In genomic region chr10:97737770-97738265, GRCh38 we compare ENCODE assay signal across 8 cellular contexts. TPM values are rescaled to one million over a fixed set of nuclear protein-coding genes. Genes with fewer than 3 reads are reported as not detected.
DNase-seq lines count a peak whose midpoint lies in the region; ATAC-seq and TF ChIP-seq lines count a peak whose summit lies in the region.

No MANE protein-coding gene starts in this region.

- H3K4me3 ChIP-seq in DND-41 (ENCODE audit: low read depth in 1 of 2, low read length in 2 of 2) (peak overlapping the region; percentile 81 to 94), HCT116 (replicated peaks in 1 of 2; ENCODE audit: low read depth in 1 of 2, low read length in 2 of 2) (peak overlapping the region; percentile 69 to 83), thoracic aorta (peak overlapping the region; percentile 85)

- DNase-seq in DND-41 (no peak), HCT116 (ENCODE audit: low read depth, low spot score) (no peak), WTC11 (ENCODE audit: low spot score) (no peak), iris pigment epithelial cell (ENCODE audit: low read depth) (peak; percentile 63), thoracic aorta (ENCODE audit: low spot score) (no peak), NCI-H510A treated with DMSO at 0.1 percent for 48 hours (lab: John Stamatoyannopoulos, UW) (no peak), left lobe of liver (ENCODE audit: low spot score) (no peak)
- DNase-seq in activated CD8-positive, alpha-beta memory T cell treated with anti-CD3 and anti-CD28 coated beads for 24 hours: no peak

- H3K4me1 ChIP-seq in DND-41 (ENCODE audit: insufficient read depth, low read length): peaks cover 22% of the 10 kb centered on the region
- peaks cover 9 to 19% of the 10 kb centered on the region in 2 experiments for H3K4me1 ChIP-seq in HCT116 (ENCODE audit: control insufficient read depth in 1 of 2, insufficient read depth in 2 of 2, low read length in 2 of 2)
- H3K4me1 ChIP-seq in thoracic aorta (ENCODE audit: control insufficient read depth in 1 of 2, low read depth in 2 of 2): peaks cover 8 to 24% of the 10 kb centered on the region in 2 donors

- TF ChIP-seq POLR2A in HCT116 (IDR thresholded peaks at IDR 0.05; ENCODE audit: borderline replicate concordance, extremely low read depth, insufficient read depth, insufficient read length): no peak

- no TSS peak for BruUV-seq in HCT116 (replicated peaks; lab: Mats Ljungman, UMichigan)

- H2AFZ ChIP-seq in DND-41 (ENCODE audit: low read depth, low read length) (peak overlapping the region; percentile 89), HCT116 (ENCODE audit: low read depth, low read length, poor library complexity, severe bottlenecking) (no peak overlapping the region)

- H3K27ac ChIP-seq in DND-41 (ENCODE audit: low read length): peak overlapping the region; percentile 72; the same call in 1 of the 2 replicates
- peak overlapping the region; percentile 85 for H3K27ac ChIP-seq in HCT116 (ENCODE audit: low read depth, low read length)
- H3K27ac ChIP-seq in thoracic aorta: peak overlapping the region in 1 of 2 donors; percentile 95

- RAD21 ChIA-PET in HCT116 (lab: Charles Lee; ENCODE audit: low non-redundant PET in 1 of 2, low total read pairs in 2 of 2, uncharacterized antibody in 2 of 2, unreplicated experiment in 2 of 2): no interaction called here

- ATAC-seq in DND-41 (ENCODE audit: insufficient read depth, low read depth) (peak; percentile 10; the same call in 1 of the 3 replicates), HCT116 (no peak; the same call in 1 of the 2 replicates), WTC11 (no peak), thoracic aorta (ENCODE audit: insufficient number of reproducible peaks, low FRiP score, low read depth) (no peak), left lobe of liver (no peak)

- H3K9me3 Mint-ChIP-seq in WTC11: peaks cover 14% of the 10 kb centered on the region

- peak overlapping the region; percentile 73 for H3K27ac Mint-ChIP-seq in WTC11

- H3K27me3 ChIP-seq in DND-41 (ENCODE audit: insufficient read depth, low read length, poor library complexity) (no peaks in the 10 kb centered on the region), HCT116 (ENCODE audit: insufficient read depth, low read length) (no peaks in the 10 kb centered on the region), thoracic aorta (replicated peaks; ENCODE audit: insufficient read depth) (no peaks in the 10 kb centered on the region)

- peaks cover 10% of the 10 kb centered on the region for H3K4me1 Mint-ChIP-seq in WTC11

- H3K36me3 ChIP-seq in DND-41 (ENCODE audit: insufficient read depth, low read length) (peaks cover 37% of the 10 kb centered on the region), HCT116 (ENCODE audit: control insufficient read depth in 1 of 2, insufficient read depth in 2 of 2, low read length in 2 of 2) (peaks cover 17 to 22% of the 10 kb centered on the region in 2 experiments; a peak in 3 of 4 replicates), thoracic aorta (peaks cover under 1% of the 10 kb centered on the region)

- H3K9ac ChIP-seq in DND-41 (ENCODE audit: low read depth, low read length) (peak overlapping the region; percentile 86), HCT116 (ENCODE audit: low read length) (peak overlapping the region; percentile 92)

- H3K79me2 ChIP-seq in DND-41 (ENCODE audit: insufficient read depth, low read length) (peaks cover 48% of the 10 kb centered on the region), HCT116 (ENCODE audit: insufficient read depth, low read length) (peaks cover 54% of the 10 kb centered on the region)

- H4K20me1 ChIP-seq in DND-41 (ENCODE audit: insufficient read depth, low read length) (peaks cover 22% of the 10 kb centered on the region), HCT116 (ENCODE audit: insufficient read depth) (no peaks in the 10 kb centered on the region)

- TF ChIP-seq CTCF in DND-41 (IDR thresholded peaks at IDR 0.05; ENCODE audit: borderline replicate concordance, extremely low read depth, low read length, poor library complexity, severe bottlenecking) (no peak), HCT116 (IDR thresholded peaks at IDR 0.05 in 2 of 3, conservative IDR thresholded peaks at IDR 0.05 in 1 of 3; ENCODE audit: borderline replicate concordance in 1 of 3, insufficient read depth in 1 of 3, low read depth in 2 of 3, low read length in 2 of 3) (no peak), WTC11 (IDR thresholded peaks at IDR 0.05) (no peak), thoracic aorta (IDR thresholded peaks at IDR 0.05) (no peak)

- no peaks in the 10 kb centered on the region for H3K9me2 ChIP-seq in HCT116 (ENCODE audit: insufficient read depth)

- POLR2A ChIA-PET in HCT116 (lab: Charles Lee) (no interaction called here), WTC11 (lab: Charles Lee) (no interaction called here)

- H3K4me3 Mint-ChIP-seq in WTC11: peak overlapping the region; percentile 87

- peaks cover 34% of the 10 kb centered on the region for H3K27me3 Mint-ChIP-seq in WTC11 (ENCODE audit: low read depth)

- CTCF ChIA-PET in HCT116 (lab: Charles Lee) (no interaction called here), WTC11 (lab: Charles Lee) (no interaction called here)

- no peak for TF ChIP-seq RAD21 in HCT116 (IDR thresholded peaks at IDR 0.05; ENCODE audit: low read depth)

- H3K9me3 ChIP-seq in DND-41 (ENCODE audit: insufficient read depth, low read length, severe bottlenecking) (no peaks in the 10 kb centered on the region), HCT116 (ENCODE audit: control insufficient read depth in 1 of 2, insufficient read depth in 1 of 2, low read depth in 1 of 2, low read length in 2 of 2) (no peaks in the 10 kb centered on the region), thoracic aorta (no peaks in the 10 kb centered on the region)

- intact Hi-C loops in HCT116 (cut with micrococcal nuclease): no loop called here

- peaks cover 34% of the 10 kb centered on the region for H3K36me3 Mint-ChIP-seq in WTC11

- H3K4me2 ChIP-seq in DND-41 (ENCODE audit: insufficient read depth, low read length): peak overlapping the region; percentile 98
- H3K4me2 ChIP-seq in HCT116 (ENCODE audit: low read length): peak overlapping the region; percentile 85

TF ChIP-seq in HCT116, 20 proteins besides CTCF, POLR2A, EP300 and RAD21 (continues in another document):
- no peak for TF ChIP-seq ELF1 (IDR thresholded peaks at IDR 0.05; ENCODE audit: borderline replicate concordance, low read depth)
- no peak for TF ChIP-seq ZBTB33 (IDR thresholded peaks at IDR 0.05; ENCODE audit: extremely low read depth, insufficient replicate concordance, low read length)
- no peak for TF ChIP-seq JUND (IDR thresholded peaks at IDR 0.05)
- TF ChIP-seq SRF (IDR thresholded peaks at IDR 0.05; ENCODE audit: low read depth): no peak
- no peak for TF ChIP-seq SIN3A (IDR thresholded peaks at IDR 0.05; ENCODE audit: low read depth)

TF ChIP-seq in WTC11, 78 proteins besides CTCF, POLR2A, EP300 and RAD21:
- TF ChIP-seq CBFB (CRISPR knock-in tag; IDR thresholded peaks at IDR 0.05; ENCODE audit: low read depth): no peak
- no peak for TF ChIP-seq SP1 (CRISPR knock-in tag; conservative IDR thresholded peaks at IDR 0.05)
- no peak for TF ChIP-seq HMGA2 (CRISPR knock-in tag; IDR thresholded peaks at IDR 0.05)
- TF ChIP-seq E2F4 (CRISPR knock-in tag; IDR thresholded peaks at IDR 0.05; ENCODE audit: borderline replicate concordance, low read depth): no peak
- no peak for TF ChIP-seq SOX15 (CRISPR knock-in tag; IDR thresholded peaks at IDR 0.05)
- no peak for TF ChIP-seq USF1 (CRISPR knock-in tag; IDR thresholded peaks at IDR 0.05)
- no peak for TF ChIP-seq ZNF512 (CRISPR knock-in tag; IDR thresholded peaks at IDR 0.05; ENCODE audit: borderline replicate concordance)
- no peak for TF ChIP-seq ZNF396 (CRISPR knock-in tag; IDR thresholded peaks at IDR 0.05; ENCODE audit: borderline replicate concordance)

RNA-seq across cellular contexts. Expression of gene ZFYVE27, which starts 0.9 kb away (rescaled TPM):
- total RNA-seq in HCT116 (2021; ENCODE audit: unreplicated experiment) (28.4 TPM), WTC11 (2021) (23.2 to 26.9 TPM (median 26.0 TPM) in 3 replicates), thoracic aorta (10 to 100 TPM; 24.8 to 25.5 TPM), left lobe of liver (10.7 TPM)
- 12.8 and 15.3 TPM in 2 replicates for polyA plus RNA-seq in HCT116 (2012)

RNA-seq across cellular contexts. Expression of gene MARVELD1, which starts 24.3 kb away (rescaled TPM):
- total RNA-seq in HCT116 (2021; ENCODE audit: unreplicated experiment) (36.1 TPM), WTC11 (2021) (36.8 to 37.7 TPM (median 36.9 TPM) in 3 replicates), thoracic aorta (10 to 100 TPM; 85.0 to 97.9 TPM), left lobe of liver (2.0 TPM)
- polyA plus RNA-seq in HCT116 (2012): 21.0 and 25.9 TPM in 2 replicates

RNA-seq across cellular contexts. Expression of gene SFRP5, which starts 34.0 kb away (rescaled TPM):
- total RNA-seq in HCT116 (2021; ENCODE audit: unreplicated experiment) (not detected), WTC11 (2021) (2.4 to 3.5 TPM (median 3.1 TPM) in 3 replicates), thoracic aorta (1 to 10 TPM in 1 of 2 donors, under 1 TPM in 1; 0.41 to 1.8 TPM), left lobe of liver (6.4 TPM)
- polyA plus RNA-seq in HCT116 (2012): 0.09 TPM in 1 of 2 replicates, not detected in the other

RNA-seq across cellular contexts. Expression of gene AVPI1, which starts 50.8 kb away (rescaled TPM):
- total RNA-seq in HCT116 (2021; ENCODE audit: unreplicated experiment) (26.7 TPM), WTC11 (2021) (8.1 to 9.8 TPM (median 9.0 TPM) in 3 replicates), thoracic aorta (10 to 100 TPM in 1 of 2 donors, 1 to 10 TPM in 1; 9.5 to 25.6 TPM), left lobe of liver (26.4 TPM)
- polyA plus RNA-seq in HCT116 (2012): 37.1 and 59.0 TPM in 2 replicates

Comparison
In these comparisons a context has a peak if more than half of its experiments do, and no peak if none do; other contexts are left out.
1. RNA of gene MARVELD1, which starts 24.3 kb away (total RNA-seq): 85.0 to 97.9 TPM in thoracic aorta, 36.8 to 37.7 TPM in WTC11 and 36.1 TPM in HCT116 (single experiment); 2.0 TPM in left lobe of liver (single experiment); every median in the first group is over 10 times any median in the second.
2. Peak in every context shown above with its lines, with median percentiles within 50 percentile points of each other: H3K4me3 ChIP-seq.